8 cellular contexts compared by ENCODE assay signal in genomic region chr6:163355471-163355991, GRCh38. TPM values are rescaled to one million over a fixed set of nuclear protein-coding genes. Genes with fewer than 3 reads are reported as not detected.
DNase-seq lines count a peak whose midpoint lies in the region; ATAC-seq lines count a peak whose summit lies in the region.

No MANE protein-coding gene starts in this region.

- peak overlapping the region; percentile 6 for H2AFZ ChIP-seq in neuron (ENCODE audit: low read depth, low read length)

- 54 to 58% methylated on average over 8 of the region's 8 CpGs for WGBS in esophagus, 2 donors

- ATAC-seq in GM21515 (IDR thresholded peaks at IDR 0.05; ENCODE audit: unreplicated experiment) (peak; percentile 31), HG03175 (IDR thresholded peaks at IDR 0.05; ENCODE audit: unreplicated experiment) (no peak)

- H3K4me1 ChIP-seq in esophagus (ENCODE audit: control insufficient read depth in 2 of 2, insufficient read depth in 2 of 2, low read length in 1 of 2) (no peaks in the 10 kb centered on the region), neuron (ENCODE audit: insufficient read depth, low read length) (peaks cover 23% of the 10 kb centered on the region)

- DNase-seq in MG63 (peak; percentile 65), NCI-H187 treated with DMSO at 0.1 percent for 48 hours (lab: John Stamatoyannopoulos, UW) (no peak), NCI-H2107 treated with DMSO at 0.1 percent for 48 hours (lab: John Stamatoyannopoulos, UW; ENCODE audit: unreplicated experiment) (no peak)
- DNase-seq in central memory CD4-positive, alpha-beta T cell, result no peak

- H3K4me3 ChIP-seq in MG63 (no peak overlapping the region), esophagus (ENCODE audit: low read depth in 1 of 2, low read length in 2 of 2) (no peak overlapping the region), neuron (ENCODE audit: low read length) (no peak overlapping the region)

- H3K27me3 ChIP-seq in MG63 (no peaks in the 10 kb centered on the region), esophagus (ENCODE audit: control insufficient read depth in 1 of 2, insufficient read depth in 2 of 2, low read length in 2 of 2) (no peaks in the 10 kb centered on the region), neuron (ENCODE audit: insufficient read depth, low read length) (no peaks in the 10 kb centered on the region)

- H3K9me3 ChIP-seq in MG63, result no peaks in the 10 kb centered on the region
- no peaks in the 10 kb centered on the region for H3K9me3 ChIP-seq in esophagus (ENCODE audit: control insufficient read depth in 2 of 2, insufficient read depth in 1 of 2, low read depth in 1 of 2, low read length in 1 of 2)
- H3K9me3 ChIP-seq in neuron (ENCODE audit: low read length), result no peaks in the 10 kb centered on the region

- H3K36me3 ChIP-seq in MG63 (no peaks in the 10 kb centered on the region), esophagus (ENCODE audit: control insufficient read depth in 2 of 2, insufficient read depth in 2 of 2, low read length in 1 of 2) (no peaks in the 10 kb centered on the region), neuron (ENCODE audit: insufficient read depth, low read length) (no peaks in the 10 kb centered on the region)

- peak overlapping the region; percentile 23 to 24 for H3K27ac ChIP-seq in esophagus (ENCODE audit: low read depth in 2 of 2, low read length in 1 of 2)

RNA-seq across cellular contexts. Expression of gene QKI, which starts 59.0 kb away (rescaled TPM):
- total RNA-seq in MG63 (2014; rRNA removed; shearing (Covaris generic); ENCODE audit: low replicate concordance), result 125 and 191 TPM in 2 replicates
- 10 to 100 TPM in 1 of 2 donors, 1 to 10 TPM in 1; 5.6 to 15.1 TPM for polyA plus RNA-seq in esophagus
